Comparison of ENCODE assay signal across 8 cellular contexts in the genomic region with DNA sequence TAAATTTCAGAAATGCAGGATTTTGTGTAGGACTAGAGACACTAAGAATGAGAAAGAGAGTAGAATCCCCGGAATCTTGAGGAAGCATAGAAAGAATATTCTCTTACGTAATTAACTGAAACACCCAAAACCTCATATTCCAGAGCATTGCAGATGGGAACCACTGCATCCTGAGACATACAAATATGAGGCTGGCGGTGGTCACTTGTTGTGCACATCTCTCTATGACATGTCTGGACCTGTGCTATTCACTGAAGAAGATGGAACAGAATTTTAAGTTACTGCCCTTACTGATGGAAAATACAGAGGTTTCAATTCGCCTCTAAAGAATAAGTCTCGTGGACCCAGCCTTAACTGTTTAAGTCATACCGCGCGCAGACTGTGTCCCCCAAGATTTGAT. TPM values are rescaled to one million over a fixed set of nuclear protein-coding genes. Genes with fewer than 3 reads are reported as not detected.
DNase-seq lines count a peak whose midpoint lies in the region; ATAC-seq, FAIRE-seq and TF ChIP-seq lines count a peak whose summit lies in the region.

No MANE protein-coding gene starts in this region.

- no peaks in the 10 kb centered on the region for H3K27me3 Mint-ChIP-seq in progenitor cell of endocrine pancreas

- TF ChIP-seq POLR2A in endothelial cell of umbilical vein (IDR thresholded peaks at IDR 0.05; ENCODE audit: low read depth, low read length): no peak

- H2AFZ ChIP-seq in OCI-LY7 (ENCODE audit: low read length) (peak overlapping the region; percentile 98; the same call in 1 of the 2 replicates), endothelial cell of umbilical vein (ENCODE audit: low read depth, low read length) (no peak overlapping the region)

- peak overlapping the region; percentile 80 for H3K4me3 Mint-ChIP-seq in progenitor cell of endocrine pancreas (ENCODE audit: low read depth)

- H3K9me3 Mint-ChIP-seq in progenitor cell of endocrine pancreas (ENCODE audit: low read depth): no peaks in the 10 kb centered on the region

- POLR2A ChIA-PET in OCI-LY7 (lab: Charles Lee): interaction anchor here (0.6 to 2.0 kb wide), 6 partner anchors 8 to 362 kb away, joined by 3 to 18 read pairs (median 4); no protein-coding TSS in a partner anchor
- POLR2A ChIA-PET in endothelial cell of umbilical vein (lab: Charles Lee): interaction anchor here (0.8 to 3.0 kb wide), 4 partner anchors 8 to 62 kb away, joined by 3 to 21 read pairs (median 4); no protein-coding TSS in a partner anchor

- H3K27ac ChIP-seq in OCI-LY7 (ENCODE audit: low read depth, low read length, poor library complexity, severe bottlenecking) (peak overlapping the region; percentile 67), endothelial cell of umbilical vein (ENCODE audit: insufficient read depth, low read depth, low read length) (no peak overlapping the region)

- ATAC-seq in HG03469 (IDR thresholded peaks at IDR 0.05; ENCODE audit: unreplicated experiment): no peak

- H3K36me3 ChIP-seq in OCI-LY7 (ENCODE audit: insufficient read depth, low read length) (peaks cover 30% of the 10 kb centered on the region), endothelial cell of umbilical vein (ENCODE audit: control insufficient read depth in 2 of 2, extremely low read depth in 1 of 2, insufficient read depth in 2 of 2, low read length in 2 of 2) (no peaks in the 10 kb centered on the region)

- no peaks in the 10 kb centered on the region for H3K27me3 ChIP-seq in endothelial cell of umbilical vein (ENCODE audit: control insufficient read depth in 2 of 2, insufficient read depth in 2 of 2, low read length in 2 of 2)

- dilution Hi-C loops in endothelial cell of umbilical vein (cut with MboI; ENCODE audit: extremely low pct_ligation_motif_present, low sequenced_read_pairs): no loop called here

- intact Hi-C loops in OCI-LY7 (cut with micrococcal nuclease; ENCODE audit: unreplicated experiment) (loop anchor here (2.0 to 10.0 kb wide), 2 partner anchors 62 to 178 kb away; a partner anchor contains a TSS), endothelial cell of umbilical vein (cut with micrococcal nuclease) (loop anchor here (2.0 kb wide), 1 partner anchor 34 kb away; no protein-coding TSS in a partner anchor)

- BruUV-seq in OCI-LY7 (replicated peaks; lab: Mats Ljungman, UMichigan) (no TSS peak), endothelial cell of umbilical vein (replicated peaks; lab: Mats Ljungman, UMichigan) (no TSS peak)

- H3K4me2 ChIP-seq in OCI-LY7 (ENCODE audit: low read length) (peak overlapping the region; percentile 89), endothelial cell of umbilical vein (ENCODE audit: insufficient read depth, low read length) (peak overlapping the region; percentile 56)

- DNase-seq in GM03348 (ENCODE audit: low spot score): peak; percentile 17
- DNase-seq in OCI-LY7 (ENCODE audit: low spot score): peak; percentile 12
- no peak for DNase-seq in endothelial cell of umbilical vein (ENCODE audit: low read depth, low spot score)
- DNase-seq in progenitor cell of endocrine pancreas (ENCODE audit: low spot score, unreplicated experiment): no peak
- no peak for DNase-seq in mucosa of gallbladder (ENCODE audit: low spot score)
- DNase-seq in NCI-H345 (lab: John Stamatoyannopoulos, UW): no peak
- no peak for DNase-seq in iPS-NIHi11 (ENCODE audit: low spot score)

- H3K4me1 ChIP-seq in OCI-LY7 (ENCODE audit: insufficient read depth, low read length, poor library complexity, severe bottlenecking) (peaks cover 23% of the 10 kb centered on the region), endothelial cell of umbilical vein (ENCODE audit: control insufficient read depth, extremely low read depth, insufficient read depth, low read length) (peaks cover 14% of the 10 kb centered on the region)

- TF ChIP-seq CTCF in OCI-LY7 (conservative IDR thresholded peaks at IDR 0.05; ENCODE audit: low read length): no peak
- TF ChIP-seq CTCF in endothelial cell of umbilical vein (IDR thresholded peaks at IDR 0.05; ENCODE audit: extremely low read depth in 1 of 2, insufficient read depth in 1 of 2, low read depth in 1 of 2, low read length in 2 of 2): no peak
- no peak for TF ChIP-seq CTCF in progenitor cell of endocrine pancreas (IDR thresholded peaks at IDR 0.05; ENCODE audit: unreplicated experiment)

- H3K9me3 ChIP-seq in OCI-LY7 (ENCODE audit: low read length) (no peaks in the 10 kb centered on the region), endothelial cell of umbilical vein (replicated peaks; ENCODE audit: control insufficient read depth, insufficient read depth, low read length) (no peaks in the 10 kb centered on the region)

- no peak for FAIRE-seq in endothelial cell of umbilical vein (lab: Jason Lieb, UNC)

- peak overlapping the region; percentile 61 for H3K9ac ChIP-seq in endothelial cell of umbilical vein (replicated peaks; ENCODE audit: extremely low read depth, insufficient read depth, low read length)

- no peaks in the 10 kb centered on the region for H3K9me1 ChIP-seq in endothelial cell of umbilical vein (replicated peaks; ENCODE audit: control insufficient read depth, extremely low read depth, insufficient read depth, low read length)

- H3K4me3 ChIP-seq in OCI-LY7 (ENCODE audit: low read depth, low read length, poor library complexity, severe bottlenecking): peak overlapping the region; percentile 84
- peak overlapping the region; percentile 8 to 69 (median 65) for H3K4me3 ChIP-seq in endothelial cell of umbilical vein (replicated peaks in 1 of 3; ENCODE audit: insufficient read depth in 1 of 3, low read depth in 1 of 3, low read length in 3 of 3)

- H4K20me1 ChIP-seq in OCI-LY7 (ENCODE audit: insufficient read depth, low read length) (peaks cover 6% of the 10 kb centered on the region; the same call in 1 of the 2 replicates), endothelial cell of umbilical vein (replicated peaks; ENCODE audit: control insufficient read depth, extremely low read depth, insufficient read depth, low read length) (no peaks in the 10 kb centered on the region)

- H3K27ac Mint-ChIP-seq in progenitor cell of endocrine pancreas: peak overlapping the region; percentile 88

- H3K79me2 ChIP-seq in OCI-LY7 (ENCODE audit: insufficient read depth, low read depth, low read length): peaks cover 37% of the 10 kb centered on the region
- H3K79me2 ChIP-seq in endothelial cell of umbilical vein (ENCODE audit: control insufficient read depth, insufficient read depth, low read length): peaks cover 22% of the 10 kb centered on the region

- no peaks in the 10 kb centered on the region for H3K9me2 ChIP-seq in OCI-LY7 (ENCODE audit: insufficient read depth, low read length)

- H3K4me1 Mint-ChIP-seq in progenitor cell of endocrine pancreas (ENCODE audit: low read depth): peaks cover 14% of the 10 kb centered on the region

- CTCF ChIA-PET in OCI-LY7 (lab: Charles Lee; ENCODE audit: unreplicated experiment): no interaction called here
- CTCF ChIA-PET in endothelial cell of umbilical vein (lab: Charles Lee): interaction anchor here (1.6 to 1.9 kb wide), 2 partner anchors 10 to 18 kb away, joined by 7 to 8 read pairs; no protein-coding TSS in a partner anchor

- peaks cover 4% of the 10 kb centered on the region for H3K36me3 Mint-ChIP-seq in progenitor cell of endocrine pancreas (ENCODE audit: insufficient read depth)

TF ChIP-seq in endothelial cell of umbilical vein, 7 proteins besides CTCF, POLR2A, EP300 and RAD21:
- TF ChIP-seq POLR2AphosphoS5 (IDR thresholded peaks at IDR 0.05; ENCODE audit: insufficient read depth, low read depth, low read length): no peak
- TF ChIP-seq JUN (IDR thresholded peaks at IDR 0.05; ENCODE audit: borderline replicate concordance, insufficient read depth, insufficient read length, low read depth): no peak
- no peak for TF ChIP-seq EZH2 (IDR thresholded peaks at IDR 0.05; ENCODE audit: borderline replicate concordance, low read depth, low read length, severe bottlenecking)
- TF ChIP-seq FOS (IDR thresholded peaks at IDR 0.05; ENCODE audit: borderline replicate concordance, insufficient read depth, low read length): no peak
- TF ChIP-seq, protein P1, sequence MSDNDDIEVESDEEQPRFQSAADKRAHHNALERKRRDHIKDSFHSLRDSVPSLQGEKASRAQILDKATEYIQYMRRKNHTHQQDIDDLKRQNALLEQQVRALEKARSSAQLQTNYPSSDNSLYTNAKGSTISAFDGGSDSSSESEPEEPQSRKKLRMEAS (IDR thresholded peaks at IDR 0.05; ENCODE audit: insufficient read depth, insufficient read length): no peak
- no peak for TF ChIP-seq GATA2 (IDR thresholded peaks at IDR 0.05; ENCODE audit: insufficient read depth, insufficient read length, low read depth, low read length)
- no peak for TF ChIP-seq MYC (IDR thresholded peaks at IDR 0.05; ENCODE audit: low read depth, low read length)

RNA-seq across cellular contexts. Expression of a gene that starts 0.8 kb away (rescaled TPM):
- total RNA-seq in OCI-LY7 (2014; rRNA removed; shearing (Covaris generic)): 51.0 and 69.1 TPM in 2 replicates
- 96.0 and 118 TPM in 2 replicates for total RNA-seq in OCI-LY7 (2022)
- total RNA-seq in endothelial cell of umbilical vein: 38.9 and 50.5 TPM in 2 replicates
- 20.8 and 24.8 TPM in 2 replicates for polyA plus RNA-seq in endothelial cell of umbilical vein
- 37.0 and 37.8 TPM in 2 replicates for polyA plus RNA-seq in endothelial cell of umbilical vein (2011; cell fraction: cytosol; rRNA removed)
- 20.4 and 24.2 TPM in 2 replicates for polyA plus RNA-seq in endothelial cell of umbilical vein (2011; cell fraction: nucleus; rRNA removed)
- 40.4 and 61.6 TPM in 2 replicates for polyA plus RNA-seq in endothelial cell of umbilical vein (2012)
- polyA minus RNA-seq in endothelial cell of umbilical vein: 15.1 and 21.8 TPM in 2 replicates
- 16.6 TPM for polyA minus RNA-seq in endothelial cell of umbilical vein (2011; cell fraction: cytosol; rRNA and poly(A)+ RNA removed)
- polyA minus RNA-seq in endothelial cell of umbilical vein (2011; cell fraction: nucleus; rRNA and poly(A)+ RNA removed): 17.1 and 18.7 TPM in 2 replicates
- 32.7 and 33.3 TPM in 2 replicates for total RNA-seq in progenitor cell of endocrine pancreas
- total RNA-seq in mucosa of gallbladder: 15.9 TPM

RNA-seq across cellular contexts. Expression of a gene that starts 1.4 kb away (rescaled TPM):
- total RNA-seq in OCI-LY7 (2014; rRNA removed; shearing (Covaris generic)): 0.69 and 0.75 TPM in 2 replicates
- total RNA-seq in OCI-LY7 (2022) (1.3 and 2.3 TPM in 2 replicates), endothelial cell of umbilical vein (not detected in 2 replicates), progenitor cell of endocrine pancreas (0.11 and 0.22 TPM in 2 replicates), mucosa of gallbladder (0.32 TPM)
- 0.02 and 0.10 TPM in 2 replicates for polyA plus RNA-seq in endothelial cell of umbilical vein
- polyA plus RNA-seq in endothelial cell of umbilical vein (2011; cell fraction: cytosol; rRNA removed): 0.01 and 0.03 TPM in 2 replicates
- 0.07 and 0.17 TPM in 2 replicates for polyA plus RNA-seq in endothelial cell of umbilical vein (2011; cell fraction: nucleus; rRNA removed)
- 0.11 TPM in 1 of 2 replicates, not detected in the other for polyA plus RNA-seq in endothelial cell of umbilical vein (2012)
- polyA minus RNA-seq in endothelial cell of umbilical vein: 0.19 TPM in 1 of 2 replicates, not detected in the other
- polyA minus RNA-seq in endothelial cell of umbilical vein (2011; cell fraction: cytosol; rRNA and poly(A)+ RNA removed): not detected
- 0.29 TPM in 1 of 2 replicates, not detected in the other for polyA minus RNA-seq in endothelial cell of umbilical vein (2011; cell fraction: nucleus; rRNA and poly(A)+ RNA removed)

Comparison
In these comparisons a context has a peak if more than half of its experiments do, and no peak if none do; other contexts are left out.
1. DNase-seq: peak in GM03348 (single experiment) and OCI-LY7 (single experiment); none in endothelial cell of umbilical vein (single experiment), progenitor cell of endocrine pancreas (single experiment), mucosa of gallbladder (single experiment), NCI-H345 (single experiment) and iPS-NIHi11 (single experiment).